In the genomic region with DNA sequence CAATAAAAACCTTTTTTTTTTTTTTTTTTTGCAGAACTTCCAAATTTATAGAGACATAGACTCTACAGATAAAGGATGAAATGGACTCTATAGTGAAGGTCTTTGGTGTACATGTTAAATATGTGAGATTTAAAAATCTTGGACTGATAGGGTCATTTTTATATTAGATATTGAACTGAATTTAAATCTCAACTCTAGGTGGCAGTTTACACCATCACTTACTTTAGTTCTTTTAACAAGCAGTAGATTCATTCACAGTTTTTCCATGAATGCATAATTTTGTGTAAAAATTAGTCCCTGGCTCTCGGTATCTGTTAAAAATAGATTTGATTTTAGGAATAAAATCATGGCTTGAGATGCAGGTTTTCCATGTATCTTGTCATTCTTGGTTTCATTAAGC, we compare ENCODE assay signal across 11 cellular contexts. TPM values are rescaled to one million over a fixed set of nuclear protein-coding genes. Genes with fewer than 3 reads are reported as not detected.
DNase-seq lines count a peak whose midpoint lies in the region; ATAC-seq and TF ChIP-seq lines count a peak whose summit lies in the region.
"Had no signal": no experiment of that assay in that cellular context is flagged by ENCODE, and none has a peak within 500 bp of the region (broad histone marks: within the 10 kb centered on the region; RNA-seq: fewer than 3 reads in every experiment).

No MANE protein-coding gene starts in this region.

- no peaks in the 10 kb centered on the region for H3K79me2 ChIP-seq in osteoblast (ENCODE audit: insufficient read depth, low read length)

- DNase-seq in NCI-H146 (lab: John Stamatoyannopoulos, UW) (peak; percentile 2), NCI-H146 treated with DMSO at 0.1 percent for 48 hours (lab: John Stamatoyannopoulos, UW; ENCODE audit: unreplicated experiment) (no peak), NCI-H1694 (lab: John Stamatoyannopoulos, UW) (peak; percentile 3), cerebellar cortex (ENCODE audit: low spot score) (peak; percentile 16), osteoblast (ENCODE audit: insufficient read length, low spot score, missing footprints) (no peak), NOMO-1 (lab: John Stamatoyannopoulos, UW; ENCODE audit: unreplicated experiment in 2 of 2) (no peak), activated T-cell treated with anti-CD3 and anti-CD28 coated beads for 4 hours (no peak)
- DNase-seq: naive thymus-derived CD4-positive, alpha-beta T cell; NCI-H2081 treated with DMSO at 0.1 percent for 48 hours; tibial artery had no signal

- H3K4me2 ChIP-seq in osteoblast (ENCODE audit: insufficient read depth, low read length): no peak overlapping the region

- no peaks in the 10 kb centered on the region for H3K4me1 ChIP-seq in osteoblast (ENCODE audit: insufficient read depth, low read length)
- H3K4me1 ChIP-seq: tibial artery had no signal

- H4K20me1 ChIP-seq in osteoblast (ENCODE audit: insufficient read depth, low read length): no peaks in the 10 kb centered on the region

- no peaks in the 10 kb centered on the region for H3K27me3 ChIP-seq in osteoblast (ENCODE audit: insufficient read depth, low read length)
- H3K27me3 ChIP-seq: tibial artery had no signal

- peak; percentile 34 for TF ChIP-seq CTCF in osteoblast (IDR thresholded peaks at IDR 0.05; ENCODE audit: extremely low read depth, low read depth, low read length)

- H3K36me3 ChIP-seq in osteoblast (ENCODE audit: insufficient read depth, low read length): no peaks in the 10 kb centered on the region
- H3K36me3 ChIP-seq: tibial artery had no signal

- no peak overlapping the region for H3K4me3 ChIP-seq in osteoblast (ENCODE audit: insufficient read depth, low read length)
- H3K4me3 ChIP-seq: tibial artery had no signal

- H3K27ac ChIP-seq in osteoblast (ENCODE audit: low read depth, low read length): no peak overlapping the region
- H3K27ac ChIP-seq: tibial artery had no signal

- H3K9me3 ChIP-seq in osteoblast (ENCODE audit: low read depth, low read length): no peaks in the 10 kb centered on the region
- H3K9me3 ChIP-seq: tibial artery had no signal

- ATAC-seq in HG02981 (IDR thresholded peaks at IDR 0.05; ENCODE audit: unreplicated experiment): no peak
- ATAC-seq: naive thymus-derived CD4-positive, alpha-beta T cell had no signal

- no peak overlapping the region for H2AFZ ChIP-seq in osteoblast (ENCODE audit: low read length)

RNA-seq across cellular contexts. Expression of gene SNX13, which starts 31.1 kb away (rescaled TPM):
- total RNA-seq in osteoblast: 59.7 and 61.3 TPM in 2 replicates

RNA-seq across cellular contexts. Expression of gene PRPS1L1, which starts 56.3 kb away (rescaled TPM):
- total RNA-seq in osteoblast: not detected in 2 replicates
- total RNA-seq: naive thymus-derived CD4-positive, alpha-beta T cell had no signal

Comparison
In these comparisons a context has a peak if more than half of its experiments do, and no peak if none do; other contexts are left out.
1. DNase-seq: peak in NCI-H146 (single experiment), NCI-H1694 (single experiment) and cerebellar cortex (single experiment); none in NCI-H146 treated with DMSO at 0.1 percent for 48 hours (single experiment), osteoblast (single experiment), NOMO-1 (0 of 2) and activated T-cell treated with anti-CD3 and anti-CD28 coated beads for 4 hours (single experiment).